In genomic region chr7:31875424-31875823, GRCh38 we compare ENCODE assay signal across 12 cellular contexts.
DNase-seq lines count a peak whose midpoint lies in the region; ATAC-seq and TF ChIP-seq lines count a peak whose summit lies in the region.
"Had no signal": no experiment of that assay in that cellular context is flagged by ENCODE, and none has a peak within 500 bp of the region (broad histone marks: within the 10 kb centered on the region; RNA-seq: fewer than 3 reads in every experiment).

No MANE protein-coding gene starts in this region.

- no peaks in the 10 kb centered on the region for H3K9me3 ChIP-seq in lower lobe of right lung
- H3K9me3 ChIP-seq: gastroesophageal sphincter had no signal

- H3K27ac Mint-ChIP-seq in chondrocyte (ENCODE audit: unreplicated experiment), result peak overlapping the region; percentile 33
- no peak overlapping the region for H3K27ac Mint-ChIP-seq in nephron progenitor cell

- ATAC-seq in lower lobe of right lung, result no peak
- no peak for ATAC-seq in GM18517 (IDR thresholded peaks at IDR 0.05; ENCODE audit: unreplicated experiment)
- ATAC-seq: gastroesophageal sphincter, Panc1 had no signal

- H3K4me1 Mint-ChIP-seq in chondrocyte (ENCODE audit: low read depth), result peaks cover 19% of the 10 kb centered on the region
- H3K4me1 Mint-ChIP-seq in nephron progenitor cell, result no peaks in the 10 kb centered on the region

- H3K27ac ChIP-seq in lower lobe of right lung, result peak overlapping the region; percentile 20
- H3K27ac ChIP-seq: brain microvascular endothelial cell, gastroesophageal sphincter had no signal

- TF ChIP-seq CTCF in chondrocyte (IDR thresholded peaks at IDR 0.05) (no peak), lower lobe of right lung (IDR thresholded peaks at IDR 0.05) (no peak), nephron progenitor cell (IDR thresholded peaks at IDR 0.05) (no peak)

- H3K36me3 Mint-ChIP-seq in chondrocyte (ENCODE audit: low read depth) (peaks cover 19% of the 10 kb centered on the region), nephron progenitor cell (ENCODE audit: low read depth) (no peaks in the 10 kb centered on the region)

- peaks cover 8% of the 10 kb centered on the region for H3K4me1 ChIP-seq in lower lobe of right lung
- H3K4me1 ChIP-seq: gastroesophageal sphincter had no signal

- intact Hi-C loops in lower lobe of right lung (cut with DNase I), result no loop called here

- no peaks in the 10 kb centered on the region for H3K27me3 ChIP-seq in lower lobe of right lung (ENCODE audit: low read depth)
- H3K27me3 ChIP-seq: brain microvascular endothelial cell, gastroesophageal sphincter, MG63 had no signal

- no peaks in the 10 kb centered on the region for H3K36me3 ChIP-seq in lower lobe of right lung
- H3K36me3 ChIP-seq: brain microvascular endothelial cell had no signal

- DNase-seq in DMS153 (lab: John Stamatoyannopoulos, UW) (peak; percentile 88), KG1 (lab: John Stamatoyannopoulos, UW) (peak; percentile 12), chondrocyte (ENCODE audit: low spot score) (no peak), lower lobe of right lung (no peak), HT-29 (ENCODE audit: low spot score) (no peak), nephron progenitor cell (no peak), NCI-H774 (lab: John Stamatoyannopoulos, UW) (no peak)
- DNase-seq: brain microvascular endothelial cell, MG63 had no signal

- H3K9me3 Mint-ChIP-seq in chondrocyte (ENCODE audit: low read depth) (no peaks in the 10 kb centered on the region), nephron progenitor cell (no peaks in the 10 kb centered on the region)

- no peak overlapping the region for H3K4me3 Mint-ChIP-seq in chondrocyte (ENCODE audit: unreplicated experiment)
- no peak overlapping the region for H3K4me3 Mint-ChIP-seq in nephron progenitor cell

- no peak overlapping the region for H3K4me3 ChIP-seq in lower lobe of right lung
- H3K4me3 ChIP-seq: gastroesophageal sphincter, MG63 had no signal

- no peaks in the 10 kb centered on the region for H3K27me3 Mint-ChIP-seq in chondrocyte (ENCODE audit: low read depth)
- no peaks in the 10 kb centered on the region for H3K27me3 Mint-ChIP-seq in nephron progenitor cell (ENCODE audit: low read depth, poor library complexity)

Comparison
In these comparisons a context has a peak if more than half of its experiments do, and no peak if none do; other contexts are left out.
1. DNase-seq: peak in DMS153 (single experiment) and KG1 (single experiment); none in chondrocyte (single experiment), lower lobe of right lung (single experiment), HT-29 (single experiment), nephron progenitor cell (single experiment) and NCI-H774 (single experiment).